In genomic region chr16:59053911-59054310, GRCh38 we compare ENCODE assay signal across 14 cellular contexts.
DNase-seq lines count a peak whose midpoint lies in the region; ATAC-seq and TF ChIP-seq lines count a peak whose summit lies in the region.
"Had no signal": no experiment of that assay in that cellular context is flagged by ENCODE, and none has a peak within 500 bp of the region (broad histone marks: within the 10 kb centered on the region; RNA-seq: fewer than 3 reads in every experiment).

No MANE protein-coding gene starts in this region.

- no peak overlapping the region for H3K27ac ChIP-seq in upper lobe of right lung
- H3K27ac ChIP-seq in vagina, result no peak overlapping the region
- H3K27ac ChIP-seq in tibial nerve, result no peak overlapping the region

- H3K4me1 ChIP-seq in upper lobe of right lung (no peaks in the 10 kb centered on the region), vagina (no peaks in the 10 kb centered on the region), tibial nerve (no peaks in the 10 kb centered on the region)

- no peak for TF ChIP-seq EP300 in tibial nerve (IDR thresholded peaks at IDR 0.05)

- no peak for ATAC-seq in upper lobe of right lung
- ATAC-seq: CD8-positive, alpha-beta T cell; GM23338 had no signal

- intact Hi-C loops in upper lobe of right lung (cut with DNase I) (no loop called here), vagina (cut with DNase I) (no loop called here)

- H3K9me3 ChIP-seq in upper lobe of right lung (no peaks in the 10 kb centered on the region), vagina (no peaks in the 10 kb centered on the region), tibial nerve (no peaks in the 10 kb centered on the region)

- WGBS in tibial nerve, 2 donors, result 40% methylated on average over 3 of the region's 3 CpGs

- H3K27me3 ChIP-seq in upper lobe of right lung (no peaks in the 10 kb centered on the region), vagina (no peaks in the 10 kb centered on the region), tibial nerve (no peaks in the 10 kb centered on the region)
- H3K27me3 ChIP-seq: BLaER1 treated with 17β-estradiol and CSF1 and Interleukin-3, amounts not matched to agents 10 nM and 100 nM had no signal

- DNase-seq in M059J (ENCODE audit: low read depth) (peak; percentile 80), MV-4-11 (lab: John Stamatoyannopoulos, UW) (peak; percentile 93), fibroblast of peridontal ligament (ENCODE audit: extremely low read depth) (peak; percentile 50), upper lobe of right lung (no peak), vagina (ENCODE audit: extremely low spot score in 2 of 2) (no peak), tibial nerve (ENCODE audit: low spot score in 2 of 2) (no peak)
- DNase-seq: CD8-positive, alpha-beta T cell; COR-L47; DMS 273 treated with DMSO at 0.1 percent for 48 hours; GDM1; HCEC 1CT; IMR-90 had no signal

- H3K4me3 ChIP-seq in upper lobe of right lung (no peak overlapping the region), vagina (no peak overlapping the region), tibial nerve (no peak overlapping the region)
- H3K4me3 ChIP-seq: BLaER1 treated with 17β-estradiol and CSF1 and Interleukin-3, amounts not matched to agents 10 nM and 100 nM; GM23338 had no signal

- TF ChIP-seq POLR2A in vagina (IDR thresholded peaks at IDR 0.05) (no peak), tibial nerve (IDR thresholded peaks at IDR 0.05) (no peak)

- H3K36me3 ChIP-seq in upper lobe of right lung (no peaks in the 10 kb centered on the region), vagina (no peaks in the 10 kb centered on the region), tibial nerve (no peaks in the 10 kb centered on the region)
- H3K36me3 ChIP-seq: BLaER1 treated with 17β-estradiol and CSF1 and Interleukin-3, amounts not matched to agents 10 nM and 100 nM had no signal

- no peak for TF ChIP-seq CTCF in upper lobe of right lung (IDR thresholded peaks at IDR 0.05)
- no peak for TF ChIP-seq CTCF in vagina (IDR thresholded peaks at IDR 0.05)
- no peak for TF ChIP-seq CTCF in tibial nerve (IDR thresholded peaks at IDR 0.05)

Comparison
In these comparisons a context has a peak if more than half of its experiments do, and no peak if none do; other contexts are left out.
1. DNase-seq: peak in M059J (single experiment), MV-4-11 (single experiment) and fibroblast of peridontal ligament (single experiment); none in upper lobe of right lung (single experiment), vagina (0 of 2) and tibial nerve (0 of 2).